29 cellular contexts compared by ENCODE assay signal in the genomic region with DNA sequence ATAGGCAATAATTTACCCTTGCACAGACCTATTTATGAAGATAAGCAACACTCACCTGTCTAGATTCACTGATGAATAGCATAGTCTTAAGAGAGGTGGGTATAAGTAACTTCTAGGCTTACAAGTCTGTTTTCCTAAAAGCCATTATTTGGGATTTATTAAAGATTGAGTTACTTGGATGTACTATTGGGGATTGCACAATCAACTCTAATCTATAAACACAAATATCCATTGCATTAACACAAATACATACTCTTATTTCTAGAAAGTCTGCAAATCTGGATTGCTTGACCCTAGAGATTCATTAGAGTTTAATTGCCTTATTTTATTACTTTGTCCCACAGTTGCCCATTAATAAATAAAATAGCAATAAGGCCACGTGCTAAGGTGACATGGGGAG.
"Had no signal": no experiment of that assay in that cellular context is flagged by ENCODE, and none has a peak within 500 bp of the region (broad histone marks: within the 10 kb centered on the region; RNA-seq: fewer than 3 reads in every experiment).

No MANE protein-coding gene starts in this region.

- H3K4me3 ChIP-seq: psoas muscle, skin epidermis, spleen, suprapubic skin, testis, tibial artery, transverse colon, upper lobe of right lung, vagina had no signal

- H3K79me2 ChIP-seq: parathyroid adenoma had no signal

- H3K4me1 ChIP-seq: parathyroid adenoma, psoas muscle, spleen, suprapubic skin, testis, tibial artery, transverse colon, upper lobe of right lung, vagina had no signal

- H3K9me3 ChIP-seq: neutrophil, psoas muscle, suprapubic skin, testis, tibial artery, transverse colon, upper lobe of right lung, vagina had no signal

- H3K36me3 ChIP-seq: neutrophil, spleen, suprapubic skin, tibial artery, transverse colon, upper lobe of right lung, vagina had no signal

- H3K9ac ChIP-seq: parathyroid adenoma had no signal

- H3K27me3 ChIP-seq: neutrophil, spleen, suprapubic skin, testis, tibial artery, transverse colon, upper lobe of right lung, vagina had no signal

- H3K27ac ChIP-seq: neutrophil, parathyroid adenoma, psoas muscle, skin epidermis, spleen, suprapubic skin, testis, tibial artery, transverse colon, upper lobe of right lung, vagina had no signal

- DNase-seq: naive B cell; naive thymus-derived CD8-positive, alpha-beta T cell; nephron progenitor cell; nucleus accumbens; posterior cingulate gyrus; psoas muscle; right cardiac atrium; spleen; stimulated activated CD4-positive, alpha-beta T cell treated with anti-CD3 and anti-CD28 coated beads, Interleukin-12 subunit alpha, Interleukin-12 subunit beta, amount 100 ng/mL, for 4 hours; stimulated activated CD4-positive, alpha-beta T cell treated with anti-CD3 and anti-CD28 coated beads, Interleukin-1b, Interleukin-23, amount 100 ng/mL, for 48 hours; stimulated activated CD4-positive, alpha-beta T cell treated with anti-CD3 and anti-CD28 coated beads, Interleukin-4, amount 100 ng/mL, for 1 hour; stimulated activated CD4-positive, alpha-beta T cell treated with anti-CD3 and anti-CD28 coated beads, Interleukin-4, amount 100 ng/mL, for 4 hours; stimulated activated CD8-positive, alpha-beta memory T cell treated with anti-CD3 and anti-CD28 coated beads, Interleukin-4, amount 100 ng/mL, for 48 hours; stimulated activated naive CD4-positive, alpha-beta T cell; stimulated activated naive CD8-positive, alpha-beta T cell treated with anti-CD3 and anti-CD28 coated beads, Interleukin-15, amount 100 ng/mL, for 72 hours; stimulated activated naive CD8-positive, alpha-beta T cell treated with anti-CD3 and anti-CD28 coated beads, Interleukin-15, Interleukin-2, amounts not matched to agents 100 U/mL and 50 U/mL, for 24 hours; substantia nigra; testis; tibial artery; transverse colon; upper lobe of right lung had no signal

- ATAC-seq: naive thymus-derived CD8-positive, alpha-beta T cell; natural killer cell treated with Interleukin-12 subunit alpha and Interleukin-12 subunit beta and Interleukin-15 and Interleukin-18, amount 100 ng/mL, for 72 hours; psoas muscle; right cardiac atrium; sciatic nerve; stimulated activated memory B cell treated with anti-CD40 and anti-IgM and Interleukin-4, amounts not matched to agents 10 μg/mL and 1 μg/mL and 100 μg/mL, for 72 hours; stimulated activated naive CD8-positive, alpha-beta T cell treated with anti-CD3 and anti-CD28 coated beads, Interleukin-15, amount 100 ng/mL, for 72 hours; stimulated activated naive CD8-positive, alpha-beta T cell treated with anti-CD3 and anti-CD28 coated beads, Interleukin-15, Interleukin-2, amounts not matched to agents 100 U/mL and 50 U/mL, for 24 hours; upper lobe of right lung had no signal

- H2AFZ ChIP-seq: parathyroid adenoma had no signal
